1 cellular context compared by ENCODE assay signal in the genomic region with DNA sequence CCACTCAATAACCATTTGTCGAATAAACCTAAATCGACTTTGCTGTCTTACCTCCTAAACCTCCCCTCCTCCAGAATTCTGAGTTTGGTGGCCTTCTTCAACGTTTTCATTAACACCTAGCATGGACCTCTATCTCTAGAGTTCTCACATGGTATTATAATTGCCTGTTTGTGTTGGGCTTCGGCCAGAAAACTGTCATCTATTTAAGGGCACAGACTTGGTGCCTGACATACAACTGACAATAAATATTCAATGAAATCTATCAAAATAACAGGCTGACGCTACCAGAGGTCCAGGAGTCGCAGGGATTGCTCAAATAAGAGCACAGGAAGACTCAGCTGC.
TF ChIP-seq lines count a peak whose summit lies in the region.

No MANE protein-coding gene starts in this region.

TF ChIP-seq in GM12878, 131 proteins besides CTCF, POLR2A, EP300 and RAD21:
- no peak for TF ChIP-seq SMARCA5 (IDR thresholded peaks at IDR 0.05)
- TF ChIP-seq NRF1 (conservative IDR thresholded peaks at IDR 0.05; ENCODE audit: low read depth, low read length), result 0 out of 2 replicates have a peak, but pooled peaks have one; percentile 21
- TF ChIP-seq POLR2AphosphoS2 (IDR thresholded peaks at IDR 0.05; ENCODE audit: low read depth, low read length), result no peak
- TF ChIP-seq RELB (IDR thresholded peaks at IDR 0.05; ENCODE audit: low read depth), result no peak
